ENCODE assay signal across 7 cellular contexts in genomic region chr2:232292395-232293154, GRCh38.
DNase-seq lines count a peak whose midpoint lies in the region; ATAC-seq and TF ChIP-seq lines count a peak whose summit lies in the region.

No MANE protein-coding gene starts in this region.

- H3K4me1 Mint-ChIP-seq in activated naive CD8-positive, alpha-beta T cell treated with anti-CD3 and anti-CD28 coated beads, Interleukin-2, amount 50 U/mL, for 24 hours, result peaks cover 4% of the 10 kb centered on the region

- in situ Hi-C loops in G401 (cut with HindIII; ENCODE audit: low sequenced_read_pairs), result no loop called here

- no peaks in the 10 kb centered on the region for H3K27me3 ChIP-seq in RWPE2 (ENCODE audit: insufficient read depth, poor library complexity, severe bottlenecking)

- peak overlapping the region; percentile 47 for H3K27ac Mint-ChIP-seq in activated naive CD8-positive, alpha-beta T cell treated with anti-CD3 and anti-CD28 coated beads, Interleukin-2, amount 50 U/mL, for 24 hours

- no peaks in the 10 kb centered on the region for H3K4me1 ChIP-seq in RWPE2 (ENCODE audit: insufficient read depth, poor library complexity, severe bottlenecking)

- no peak overlapping the region for H3K27ac ChIP-seq in RWPE2 (ENCODE audit: poor library complexity, severe bottlenecking)

- H3K36me3 ChIP-seq in RWPE2 (ENCODE audit: low read depth), result no peaks in the 10 kb centered on the region

- no peaks in the 10 kb centered on the region for H3K9me3 ChIP-seq in RWPE2 (ENCODE audit: severe bottlenecking)

- H3K27me3 Mint-ChIP-seq in activated naive CD8-positive, alpha-beta T cell treated with anti-CD3 and anti-CD28 coated beads, Interleukin-2, amount 50 U/mL, for 24 hours, result no peaks in the 10 kb centered on the region

- DNase-seq in G401 (ENCODE audit: low spot score) (peak; percentile 17), RWPE2 (ENCODE audit: low spot score) (no peak), iPS DF 4.7 (ENCODE audit: extremely low read depth, low spot score) (peak; percentile 74)
- DNase-seq in activated naive CD8-positive, alpha-beta T cell treated with anti-CD3 and anti-CD28 coated beads, Interleukin-2, amount 50 U/mL, for 24 hours, result peak; percentile 64
- DNase-seq in stimulated activated CD4-positive, alpha-beta T cell treated with anti-CD3 and anti-CD28 coated beads, Interleukin-4, amount 100 ng/mL, for 24 hours, result peak; percentile 45

- H3K4me3 ChIP-seq in RWPE2 (ENCODE audit: severe bottlenecking), result no peak overlapping the region

- peak; percentile 65 for ATAC-seq in HG03159 (IDR thresholded peaks at IDR 0.05; ENCODE audit: unreplicated experiment)
- peak; percentile 64; the same call in 2 of the 3 replicates for ATAC-seq in RWPE2 (ENCODE audit: low read depth)
- ATAC-seq in activated naive CD8-positive, alpha-beta T cell treated with anti-CD3 and anti-CD28 coated beads, Interleukin-2, amount 50 U/mL, for 24 hours, result peak; percentile 68
- no peak for ATAC-seq in GM19395 (IDR thresholded peaks at IDR 0.05; ENCODE audit: unreplicated experiment)

- peaks cover 2% of the 10 kb centered on the region for H3K36me3 Mint-ChIP-seq in activated naive CD8-positive, alpha-beta T cell treated with anti-CD3 and anti-CD28 coated beads, Interleukin-2, amount 50 U/mL, for 24 hours (ENCODE audit: low read depth)

- peak; percentile 76 for TF ChIP-seq CTCF in RWPE2 (IDR thresholded peaks at IDR 0.05; ENCODE audit: poor library complexity, severe bottlenecking)

- no peaks in the 10 kb centered on the region for H3K9me3 Mint-ChIP-seq in activated naive CD8-positive, alpha-beta T cell treated with anti-CD3 and anti-CD28 coated beads, Interleukin-2, amount 50 U/mL, for 24 hours

- H3K4me3 Mint-ChIP-seq in activated naive CD8-positive, alpha-beta T cell treated with anti-CD3 and anti-CD28 coated beads, Interleukin-2, amount 50 U/mL, for 24 hours, result no peak overlapping the region
